Comparison of ENCODE assay signal across 8 cellular contexts in the genomic region with DNA sequence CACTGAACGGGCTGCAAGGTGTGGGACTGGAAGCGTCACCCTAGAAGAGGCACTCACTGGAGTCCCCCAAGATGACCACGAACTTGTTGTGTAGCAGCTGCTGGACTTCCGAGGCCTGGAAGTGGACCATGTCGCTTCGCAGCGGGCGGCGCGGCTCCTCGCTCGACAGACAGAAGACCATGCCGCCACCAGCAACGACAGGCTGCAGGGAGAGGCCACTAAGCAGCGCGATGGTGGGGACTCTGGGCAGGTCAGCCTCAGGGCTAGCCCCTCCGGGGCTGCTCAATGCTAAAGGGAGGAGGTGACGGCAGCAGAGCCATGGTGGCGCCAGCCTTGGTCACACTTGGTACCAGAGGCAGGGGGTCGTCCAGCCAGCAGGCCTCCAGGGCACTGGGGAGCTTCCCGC. TPM values are rescaled to one million over a fixed set of nuclear protein-coding genes. Genes with fewer than 3 reads are reported as not detected.
DNase-seq lines count a peak whose midpoint lies in the region; ATAC-seq and TF ChIP-seq lines count a peak whose summit lies in the region.

No MANE protein-coding gene starts in this region.

- H3K4me2 ChIP-seq in mammary epithelial cell (ENCODE audit: insufficient read depth, low read depth, low read length): peak overlapping the region; percentile 97

- TF ChIP-seq POLR2A in heart left ventricle (IDR thresholded peaks at IDR 0.05): no peak
- peak in 1 of 2 donors; percentile 7 for TF ChIP-seq POLR2A in uterus (IDR thresholded peaks at IDR 0.05)

- no peak overlapping the region for H3K9ac ChIP-seq in mammary epithelial cell (ENCODE audit: insufficient read depth, low read length)

- 78 to 90% (median 82%) methylated on average over 17 to 21 of the region's 21 CpGs for WGBS in heart left ventricle, 4 donors
- WGBS in mammary epithelial cell (ENCODE audit: low coverage, missing lambda C conversion rate): 68% methylated on average over 16 of the region's 21 CpGs

- no peak for TF ChIP-seq CTCF in heart left ventricle (IDR thresholded peaks at IDR 0.05)
- no peak for TF ChIP-seq CTCF in mammary epithelial cell (conservative IDR thresholded peaks at IDR 0.05 in 1 of 2, IDR thresholded peaks at IDR 0.05 in 1 of 2; ENCODE audit: extremely low read depth in 1 of 2, insufficient read depth in 1 of 2, low read depth in 1 of 2, low read length in 2 of 2)
- TF ChIP-seq CTCF in mucosa of descending colon (IDR thresholded peaks at IDR 0.05): no peak
- TF ChIP-seq CTCF in uterus (IDR thresholded peaks at IDR 0.05): no peak

- H3K27me3 ChIP-seq in heart left ventricle (no peaks in the 10 kb centered on the region), mammary epithelial cell (ENCODE audit: insufficient read depth, low read length) (no peaks in the 10 kb centered on the region), uterus (no peaks in the 10 kb centered on the region)

- dilution Hi-C loops in mammary epithelial cell (cut with HindIII; ENCODE audit: low sequenced_read_pairs): loop anchor here (5.0 kb wide), 1 partner anchor 102 kb away; no protein-coding TSS in a partner anchor

- H3K9me3 ChIP-seq in heart left ventricle (no peaks in the 10 kb centered on the region), mammary epithelial cell (replicated peaks; ENCODE audit: insufficient read depth, low read length) (no peaks in the 10 kb centered on the region), mucosa of descending colon (no peaks in the 10 kb centered on the region), uterus (no peaks in the 10 kb centered on the region)

- H3K4me1 ChIP-seq in heart left ventricle (peaks cover 0 to 26% (median 15%) of the 10 kb centered on the region in 12 donors), mammary epithelial cell (ENCODE audit: insufficient read depth, low read length) (peaks cover 14% of the 10 kb centered on the region), mucosa of descending colon (ENCODE audit: low read depth) (peaks cover 7% of the 10 kb centered on the region), uterus (peaks cover 0 to 6% of the 10 kb centered on the region in 2 donors)

- in situ Hi-C loops in mammary epithelial cell (cut with MboI; ENCODE audit: low sequenced_read_pairs in 2 of 2): no loop called here

- peaks cover 0 to 13% (median 0%) of the 10 kb centered on the region in 9 donors for H3K36me3 ChIP-seq in heart left ventricle
- no peaks in the 10 kb centered on the region for H3K36me3 ChIP-seq in mammary epithelial cell (ENCODE audit: insufficient read depth, low read length)
- no peaks in the 10 kb centered on the region for H3K36me3 ChIP-seq in mucosa of descending colon (ENCODE audit: low read depth)
- H3K36me3 ChIP-seq in uterus: no peaks in the 10 kb centered on the region

- BruUV-seq in mammary epithelial cell (replicated peaks; lab: Mats Ljungman, UMichigan): no TSS peak

- peaks cover 13% of the 10 kb centered on the region for H3K79me2 ChIP-seq in mammary epithelial cell (ENCODE audit: insufficient read depth, low read length)

- DNase-seq in heart left ventricle (no peak), left ventricle myocardium superior (no peak), mammary epithelial cell (no peak), mucosa of descending colon (peak in 2 of 3 donors; percentile 14 to 71), uterus (no peak), NCI-H226 (no peak), NCI-H524 (lab: John Stamatoyannopoulos, UW) (no peak), dermis blood vessel endothelial cell (no peak)

- H3K4me3 ChIP-seq in heart left ventricle: peak overlapping the region; percentile 70 to 99 (median 91)
- peak overlapping the region in 2 of 3 experiments; percentile 80 to 96 for H3K4me3 ChIP-seq in mammary epithelial cell (replicated peaks in 1 of 3; ENCODE audit: insufficient read depth in 1 of 3, low read depth in 2 of 3, low read length in 3 of 3)
- peak overlapping the region; percentile 64 for H3K4me3 ChIP-seq in mucosa of descending colon
- H3K4me3 ChIP-seq in uterus: peak overlapping the region; percentile 74 to 93

- H3K27ac ChIP-seq in heart left ventricle (peak overlapping the region; percentile 69 to 96 (median 87)), mammary epithelial cell (ENCODE audit: insufficient read depth, low read depth, low read length) (no peak overlapping the region), uterus (peak overlapping the region in 1 of 2 donors; percentile 84)

- intact Hi-C loops in heart left ventricle (cut with DNase I) (loop anchor here in 6 of 10 donors (1.0 to 10.0 kb wide), 9 partner anchors 33 to 315 kb away; a partner anchor contains a TSS), left ventricle myocardium superior (cut with micrococcal nuclease) (no loop called here), mammary epithelial cell (cut with micrococcal nuclease) (no loop called here), mucosa of descending colon (cut with DNase I, micrococcal nuclease) (no loop called here), uterus (cut with DNase I; ENCODE audit: low total_unique reads) (no loop called here)

- peak overlapping the region; percentile 100 for H2AFZ ChIP-seq in mammary epithelial cell (ENCODE audit: low read depth, low read length)

- CTCF ChIA-PET in mammary epithelial cell (lab: Charles Lee; ENCODE audit: low non-redundant PET): no interaction called here

- H4K20me1 ChIP-seq in mammary epithelial cell (ENCODE audit: insufficient read depth, low read length): no peaks in the 10 kb centered on the region

- ATAC-seq in heart left ventricle (no peak), left ventricle myocardium superior (no peak), mucosa of descending colon (no peak)

RNA-seq across cellular contexts. Expression of a gene that starts 0.7 kb away (rescaled TPM):
- total RNA-seq in heart left ventricle (10 to 100 TPM in 2 of 9 donors, 1 to 10 TPM in 7; 5.0 to 20.7 (median 6.8) TPM), left ventricle myocardium superior (10.2 TPM), mammary epithelial cell (10 to 100 TPM; 15.8 to 20.2 TPM), mucosa of descending colon (10 to 100 TPM; 21.1 to 35.0 (median 29.6) TPM), uterus (10 to 100 TPM; 13.5 to 43.6 (median 31.3) TPM), dermis blood vessel endothelial cell (19.8 and 42.2 TPM in 2 replicates)
- polyA plus RNA-seq in heart left ventricle (10 to 100 TPM in 1 of 2 donors, 1 to 10 TPM in 1; 7.0 to 11.3 TPM), mammary epithelial cell (12.5 TPM)
- polyA minus RNA-seq in mammary epithelial cell: 3.5 TPM

RNA-seq across cellular contexts. Expression of a gene that starts 0.8 kb away (rescaled TPM):
- total RNA-seq in heart left ventricle (10 to 100 TPM; 13.9 to 28.6 (median 19.5) TPM), left ventricle myocardium superior (15.8 TPM), mammary epithelial cell (10 to 100 TPM; 28.5 to 35.2 TPM), mucosa of descending colon (10 to 100 TPM; 36.9 to 52.0 (median 38.5) TPM), uterus (10 to 100 TPM in 3 of 4 donors, 1 to 10 TPM in 1; 5.9 to 48.6 (median 37.9) TPM), dermis blood vessel endothelial cell (51.6 and 52.4 TPM in 2 replicates)
- polyA plus RNA-seq in heart left ventricle (10 to 100 TPM; 19.8 to 21.2 TPM), mammary epithelial cell (25.5 TPM)
- 29.0 TPM for polyA minus RNA-seq in mammary epithelial cell

RNA-seq across cellular contexts. Expression of a gene that starts 23.6 kb away (rescaled TPM):
- total RNA-seq in heart left ventricle: not detected
- polyA plus RNA-seq in heart left ventricle: not detected
- total RNA-seq in left ventricle myocardium superior: not detected
- not detected for total RNA-seq in mammary epithelial cell
- not detected for polyA plus RNA-seq in mammary epithelial cell
- polyA minus RNA-seq in mammary epithelial cell: not detected
- total RNA-seq in mucosa of descending colon: not detected
- total RNA-seq in uterus: not detected
- total RNA-seq in dermis blood vessel endothelial cell: not detected in 2 replicates

RNA-seq across cellular contexts. Expression of a gene that starts 24.9 kb away (rescaled TPM):
- total RNA-seq in heart left ventricle (not detected), left ventricle myocardium superior (not detected), mammary epithelial cell (not detected), mucosa of descending colon (not detected), uterus (not detected), dermis blood vessel endothelial cell (not detected in 2 replicates)
- polyA plus RNA-seq in heart left ventricle (not detected), mammary epithelial cell (not detected)
- not detected for polyA minus RNA-seq in mammary epithelial cell

RNA-seq across cellular contexts. Expression of a gene that starts 33.5 kb away (rescaled TPM):
- total RNA-seq in heart left ventricle (10 to 100 TPM; 17.3 to 43.4 (median 32.2) TPM), left ventricle myocardium superior (26.5 TPM), mammary epithelial cell (10 to 100 TPM; 37.5 to 39.2 TPM), mucosa of descending colon (10 to 100 TPM; 39.0 to 64.7 (median 59.3) TPM), uterus (100 to 1,000 TPM in 2 of 4 donors, 10 to 100 TPM in 2; 80.6 to 121 (median 97.1) TPM), dermis blood vessel endothelial cell (27.9 and 37.1 TPM in 2 replicates)
- polyA plus RNA-seq in heart left ventricle (10 to 100 TPM in 1 of 2 donors, 1 to 10 TPM in 1; 6.1 to 18.9 TPM), mammary epithelial cell (45.2 TPM)
- 42.6 TPM for polyA minus RNA-seq in mammary epithelial cell

Comparison
In these comparisons a context has a peak if more than half of its experiments do, and no peak if none do; other contexts are left out.
1. intact Hi-C loops: an anchor here in heart left ventricle (1.0 to 10.0 kb wide); none called in left ventricle myocardium superior, mammary epithelial cell, mucosa of descending colon and uterus.
2. DNase-seq: peak in mucosa of descending colon (2 of 3); none in heart left ventricle (0 of 5), left ventricle myocardium superior (single experiment), mammary epithelial cell (single experiment), uterus (0 of 2), NCI-H226 (single experiment), NCI-H524 (0 of 2) and dermis blood vessel endothelial cell (single experiment).
3. Peak in every context shown above with its lines, with median percentiles within 50 percentile points of each other: H3K4me3 ChIP-seq.